13 cellular contexts compared by ENCODE assay signal in the genomic region with DNA sequence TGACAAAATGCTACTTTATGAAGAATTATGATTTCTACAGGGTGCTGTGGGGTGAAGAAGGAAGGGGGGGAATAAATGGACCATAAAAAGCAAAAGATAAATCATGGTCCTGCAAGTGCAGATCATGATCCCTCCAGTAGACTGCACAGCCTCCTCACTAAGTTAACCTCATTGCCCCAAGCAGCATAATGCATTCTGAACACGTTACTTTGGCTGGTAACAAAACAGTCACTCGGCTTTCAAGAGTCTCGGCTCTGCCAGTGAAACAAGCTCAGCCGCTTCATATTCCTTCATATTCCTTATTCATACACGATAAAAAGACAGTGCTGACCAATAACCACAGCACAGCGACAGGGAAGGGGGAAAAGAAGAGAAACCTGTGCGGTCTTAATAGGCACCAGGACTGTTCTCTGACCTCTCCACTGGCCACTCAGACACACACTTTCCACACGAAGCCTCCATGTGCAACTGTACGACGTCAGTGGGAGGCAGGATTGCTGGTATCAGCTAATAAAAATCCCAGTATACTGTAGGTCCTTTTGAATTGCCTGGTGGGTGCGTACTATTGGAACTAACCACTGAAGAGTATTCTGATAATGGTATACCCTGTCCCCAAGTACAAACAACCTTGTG.
DNase-seq lines count a peak whose midpoint lies in the region; ATAC-seq and TF ChIP-seq lines count a peak whose summit lies in the region.
"Had no signal": no experiment of that assay in that cellular context is flagged by ENCODE, and none has a peak within 500 bp of the region (broad histone marks: within the 10 kb centered on the region; RNA-seq: fewer than 3 reads in every experiment).

No MANE protein-coding gene starts in this region.

- DNase-seq in heart right ventricle (no peak), heart left ventricle (no peak), hippocampal formation (lab: John Stamatoyannopoulos, UW) (peak; percentile 22 to 47), LoVo (ENCODE audit: low spot score) (no peak), DMS153 (lab: John Stamatoyannopoulos, UW) (no peak)
- no peak for DNase-seq in stimulated activated naive CD8-positive, alpha-beta T cell treated with anti-CD3 and anti-CD28 coated beads, Interleukin-15, amount 100 ng/mL, for 72 hours
- DNase-seq: activated gamma-delta T cell; BE2C; cortex of kidney; NCI-H1105; NK-92 treated with Interleukin-12 subunit alpha and Interleukin-12 subunit beta, amount 100 ng/mL, for 24 hours had no signal

- no peaks in the 10 kb centered on the region for H4K20me1 ChIP-seq in SU-DHL-6 (ENCODE audit: low read depth, low read length)

- H3K9me3 Mint-ChIP-seq in stimulated activated naive CD8-positive, alpha-beta T cell treated with anti-CD3 and anti-CD28 coated beads, Interleukin-15, amount 100 ng/mL, for 72 hours, result no peaks in the 10 kb centered on the region

- no peaks in the 10 kb centered on the region for H3K9me3 ChIP-seq in heart right ventricle
- H3K9me3 ChIP-seq in heart left ventricle, result peaks cover 0 to 5% (median 0%) of the 10 kb centered on the region in 12 donors
- no peaks in the 10 kb centered on the region for H3K9me3 ChIP-seq in SU-DHL-6 (ENCODE audit: insufficient read depth, low read length)
- H3K9me3 ChIP-seq: BE2C had no signal

- no peaks in the 10 kb centered on the region for H3K27me3 Mint-ChIP-seq in stimulated activated naive CD8-positive, alpha-beta T cell treated with anti-CD3 and anti-CD28 coated beads, Interleukin-15, amount 100 ng/mL, for 72 hours

- no peak overlapping the region for H2AFZ ChIP-seq in SU-DHL-6 (ENCODE audit: low read depth, low read length, severe bottlenecking)

- 0 out of 2 replicates have a peak, but pooled peaks cover 2% of the 10 kb centered on the region for H3F3A ChIP-seq in SU-DHL-6 (ENCODE audit: insufficient read depth)

- H3K27ac Mint-ChIP-seq in stimulated activated naive CD8-positive, alpha-beta T cell treated with anti-CD3 and anti-CD28 coated beads, Interleukin-15, amount 100 ng/mL, for 72 hours, result peak overlapping the region in 1 of 2 donors; percentile 89

- peak overlapping the region; percentile 51 to 86 for H3K4me3 Mint-ChIP-seq in stimulated activated naive CD8-positive, alpha-beta T cell treated with anti-CD3 and anti-CD28 coated beads, Interleukin-15, amount 100 ng/mL, for 72 hours

- H3K9me2 ChIP-seq in SU-DHL-6 (replicated peaks; ENCODE audit: insufficient read depth, low read length), result no peaks in the 10 kb centered on the region

- H3K4me3 ChIP-seq in heart right ventricle (no peak overlapping the region), heart left ventricle (no peak overlapping the region), SU-DHL-6 (ENCODE audit: insufficient read depth, low read length, poor library complexity, severe bottlenecking) (no peak overlapping the region)

- peak overlapping the region; percentile 43 for H3K4me2 ChIP-seq in SU-DHL-6 (ENCODE audit: low read depth, low read length, poor library complexity, severe bottlenecking)

- ATAC-seq in heart right ventricle (no peak), heart left ventricle (no peak), GM18858 (IDR thresholded peaks at IDR 0.05; ENCODE audit: unreplicated experiment) (no peak)
- no peak for ATAC-seq in stimulated activated naive CD8-positive, alpha-beta T cell treated with anti-CD3 and anti-CD28 coated beads, Interleukin-15, amount 100 ng/mL, for 72 hours

- H3K4me1 Mint-ChIP-seq in stimulated activated naive CD8-positive, alpha-beta T cell treated with anti-CD3 and anti-CD28 coated beads, Interleukin-15, amount 100 ng/mL, for 72 hours, result peaks cover 64% of the 10 kb centered on the region

- intact Hi-C loops in heart right ventricle (cut with DNase I) (loop anchor here in 1 of 10 donors (5.0 kb wide), 1 partner anchor 51 kb away; no protein-coding TSS in a partner anchor), heart left ventricle (cut with DNase I) (loop anchor here in 2 of 10 donors (5.0 kb wide), 2 partner anchors 46 to 79 kb away; no protein-coding TSS in a partner anchor)

- peaks cover 5 to 73% (median 49%) of the 10 kb centered on the region in 9 donors for H3K4me1 ChIP-seq in heart right ventricle
- H3K4me1 ChIP-seq in heart left ventricle, result peaks cover 14 to 59% (median 39%) of the 10 kb centered on the region in 12 donors
- H3K4me1 ChIP-seq: BE2C had no signal

- H3K9ac ChIP-seq in SU-DHL-6 (ENCODE audit: low read length), result no peak overlapping the region

- TF ChIP-seq CTCF in heart right ventricle (IDR thresholded peaks at IDR 0.05) (no peak), heart left ventricle (IDR thresholded peaks at IDR 0.05) (no peak), SU-DHL-6 (IDR thresholded peaks at IDR 0.05; ENCODE audit: insufficient read depth, low read length, poor library complexity, severe bottlenecking) (no peak)

- TF ChIP-seq POLR2A in heart left ventricle (IDR thresholded peaks at IDR 0.05), result no peak

- no peaks in the 10 kb centered on the region for H3K36me3 ChIP-seq in heart right ventricle
- no peaks in the 10 kb centered on the region for H3K36me3 ChIP-seq in heart left ventricle
- no peaks in the 10 kb centered on the region for H3K36me3 ChIP-seq in SU-DHL-6 (ENCODE audit: low read length)
- H3K36me3 ChIP-seq: BE2C had no signal

- 82 to 84% methylated on average over 11 of the region's 11 CpGs for WGBS in heart right ventricle, 2 donors
- WGBS in heart left ventricle, 4 donors, result 78 to 88% (median 83%) methylated on average over 11 of the region's 11 CpGs

- peak overlapping the region in 6 of 10 donors; percentile 53 to 94 (median 72) for H3K27ac ChIP-seq in heart right ventricle
- peak overlapping the region in 3 of 12 donors; percentile 52 to 85 (median 74) for H3K27ac ChIP-seq in heart left ventricle
- H3K27ac ChIP-seq in SU-DHL-6 (ENCODE audit: low read depth, low read length), result no peak overlapping the region

- H3K27me3 ChIP-seq in heart right ventricle, result no peaks in the 10 kb centered on the region
- no peaks in the 10 kb centered on the region for H3K27me3 ChIP-seq in heart left ventricle
- H3K27me3 ChIP-seq in SU-DHL-6 (ENCODE audit: low read length), result no peaks in the 10 kb centered on the region
- H3K27me3 ChIP-seq: BE2C had no signal

- H3K79me2 ChIP-seq in SU-DHL-6 (ENCODE audit: insufficient read depth, low read length), result peaks cover 61% of the 10 kb centered on the region

Comparison
In these comparisons a context has a peak if more than half of its experiments do, and no peak if none do; other contexts are left out.
1. DNase-seq: peak in hippocampal formation (2 of 2); none in heart right ventricle (0 of 2), heart left ventricle (0 of 5), stimulated activated naive CD8-positive, alpha-beta T cell treated with anti-CD3 and anti-CD28 coated beads, Interleukin-15, amount 100 ng/mL, for 72 hours (0 of 2), LoVo (single experiment) and DMS153 (single experiment).